In the genomic region with DNA sequence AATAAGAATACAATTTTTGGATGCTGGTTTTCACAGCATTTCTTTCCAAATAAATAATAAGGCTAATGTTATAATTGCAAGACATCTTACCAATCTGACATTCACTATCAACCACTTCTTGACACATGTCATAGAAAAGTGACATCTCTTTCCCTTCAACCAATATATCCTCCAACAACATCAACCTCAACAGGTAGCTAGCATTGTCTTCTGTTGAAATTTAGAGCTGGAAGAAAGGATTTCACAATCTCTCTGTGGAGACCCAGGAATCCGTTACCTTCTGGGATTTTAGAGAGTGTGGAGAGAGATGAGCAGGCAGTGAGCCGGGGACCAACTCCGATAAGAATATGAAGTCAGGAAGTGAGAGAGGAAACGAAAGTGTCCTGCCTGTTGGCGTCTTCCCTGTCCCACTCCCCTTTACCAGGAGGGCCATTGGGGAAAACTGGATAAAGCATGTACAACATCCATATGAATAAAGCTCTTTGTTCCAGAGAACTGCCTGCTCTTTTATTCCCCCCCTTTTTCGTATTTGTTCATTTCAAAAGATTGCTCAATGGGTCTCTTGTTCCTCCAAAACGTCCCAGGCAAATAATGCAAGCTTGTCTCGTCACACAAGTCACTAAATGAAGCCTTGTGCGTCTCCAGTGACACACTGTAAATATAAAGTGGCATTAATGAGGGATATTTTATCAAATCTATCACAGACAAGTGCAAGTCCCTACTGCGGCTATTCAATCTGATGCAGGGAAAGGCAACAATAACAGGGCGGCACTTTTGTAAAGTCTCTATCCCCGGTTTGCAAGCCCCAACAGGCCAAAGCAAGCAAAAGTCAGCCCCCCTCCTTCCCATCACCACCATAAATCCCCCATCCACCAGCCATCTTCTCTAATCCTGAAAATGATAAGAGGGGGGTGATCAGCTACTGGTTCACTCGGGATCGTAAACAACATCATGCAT, we compare ENCODE assay signal across 1 cellular context.
A peak's percentile ranks its signal among the peaks of the same experiment; 100 is the strongest.
TF ChIP-seq lines count a peak whose summit lies in the region.

No MANE protein-coding gene starts in this region.

TF ChIP-seq in K562, 482 proteins besides CTCF, POLR2A, EP300 and RAD21:
- TF ChIP-seq, protein P1, sequence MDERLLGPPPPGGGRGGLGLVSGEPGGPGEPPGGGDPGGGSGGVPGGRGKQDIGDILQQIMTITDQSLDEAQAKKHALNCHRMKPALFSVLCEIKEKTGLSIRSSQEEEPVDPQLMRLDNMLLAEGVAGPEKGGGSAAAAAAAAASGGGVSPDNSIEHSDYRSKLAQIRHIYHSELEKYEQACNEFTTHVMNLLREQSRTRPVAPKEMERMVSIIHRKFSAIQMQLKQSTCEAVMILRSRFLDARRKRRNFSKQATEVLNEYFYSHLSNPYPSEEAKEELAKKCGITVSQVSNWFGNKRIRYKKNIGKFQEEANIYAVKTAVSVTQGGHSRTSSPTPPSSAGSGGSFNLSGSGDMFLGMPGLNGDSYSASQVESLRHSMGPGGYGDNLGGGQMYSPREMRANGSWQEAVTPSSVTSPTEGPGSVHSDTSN (CRISPR knock-in tag; IDR thresholded peaks at IDR 0.05; ENCODE audit: low read depth): no peak
- TF ChIP-seq, protein P1 (tag; conservative IDR thresholded peaks at IDR 0.05; ENCODE audit: low read depth): no peak
- TF ChIP-seq HMGXB4 (CRISPR knock-in tag; IDR thresholded peaks at IDR 0.05) (no peak), ZBED1 (IDR thresholded peaks at IDR 0.05) (no peak), CEBPB (tag; IDR thresholded peaks at IDR 0.05) (0 out of 2 replicates have a peak, but pooled peaks have one; percentile 10), ZNF197 (CRISPR knock-in tag; IDR thresholded peaks at IDR 0.05; ENCODE audit: low read depth) (no peak), CBX3 (IDR thresholded peaks at IDR 0.05; ENCODE audit: borderline replicate concordance in 1 of 2, low read length in 2 of 2) (no peak), PCBP1 (IDR thresholded peaks at IDR 0.05; ENCODE audit: low read depth, low read length, poor library complexity, severe bottlenecking) (no peak)
